ENCODE assay signal across 8 cellular contexts in the genomic region with DNA sequence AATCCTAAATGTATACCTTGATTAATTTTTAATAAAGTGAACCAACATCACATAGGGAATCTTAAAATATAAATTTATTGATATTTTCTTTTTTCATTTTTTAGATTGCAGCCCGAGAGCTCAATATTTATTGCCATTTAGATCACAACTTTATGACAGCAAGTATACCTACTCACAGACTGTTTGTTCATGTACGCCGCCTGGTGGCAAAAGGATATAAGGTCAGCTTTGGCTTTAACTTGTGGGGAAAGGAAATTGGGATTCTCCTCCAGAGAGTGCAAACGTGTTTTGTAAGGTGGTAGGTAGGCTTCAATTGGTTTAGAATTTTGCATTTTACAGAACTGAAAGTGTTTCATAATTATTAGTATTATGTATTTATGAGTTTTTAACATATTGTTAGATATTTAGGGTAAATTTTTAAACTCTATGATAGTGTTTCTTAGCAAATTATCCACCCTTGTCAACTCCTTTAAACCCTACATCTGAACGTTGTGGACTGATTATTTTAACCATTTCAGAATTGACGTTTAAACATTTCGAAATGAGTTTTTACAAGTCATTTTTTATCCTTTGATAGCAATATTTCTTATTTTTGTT. TPM values are rescaled to one million over a fixed set of nuclear protein-coding genes. Genes with fewer than 3 reads are reported as not detected.
DNase-seq lines count a peak whose midpoint lies in the region; ATAC-seq, FAIRE-seq and TF ChIP-seq lines count a peak whose summit lies in the region.

No MANE protein-coding gene starts in this region.

- POLR2A ChIA-PET in AG04449 (lab: Yijun Ruan, JAX): no interaction called here

- H3K27ac ChIP-seq in sigmoid colon: no peak overlapping the region

- TF ChIP-seq POLR2A in sigmoid colon (IDR thresholded peaks at IDR 0.05): no peak

- TF ChIP-seq EP300 in sigmoid colon (IDR thresholded peaks at IDR 0.05): no peak

- peak; percentile 82 for FAIRE-seq in GM18507 (lab: Jason Lieb, UNC)

- no peaks in the 10 kb centered on the region for H3K27me3 ChIP-seq in sigmoid colon

- 23 to 37% methylated on average over 7 of the region's 7 CpGs for WGBS in sigmoid colon, 2 donors

- DNase-seq in AG04449 (ENCODE audit: low read depth, low spot score): no peak
- peak; percentile 29 for DNase-seq in GM18507 (ENCODE audit: extremely low spot score, insufficient read length, low read depth)
- DNase-seq in NCI-H1048 (lab: John Stamatoyannopoulos, UW): peak; percentile 44
- peak in 4 of 5 donors; percentile 38 to 58 (median 48) for DNase-seq in T-helper 1 cell
- DNase-seq in amniotic stem cell (lab: John Stamatoyannopoulos, UW): peak; percentile 27
- DNase-seq in left ventricle myocardium superior: peak; percentile 53
- DNase-seq in sigmoid colon: peak; percentile 77

- intact Hi-C loops in left ventricle myocardium superior (cut with micrococcal nuclease): loop anchor here (10.0 kb wide), 1 partner anchor 187 kb away; a partner anchor contains a TSS
- intact Hi-C loops in sigmoid colon (cut with DNase I): loop anchor here (5.0 to 10.0 kb wide), 2 partner anchors 185 to 633 kb away; a partner anchor contains a TSS

- H3K4me1 ChIP-seq in sigmoid colon: no peaks in the 10 kb centered on the region

- H3K9me3 ChIP-seq in sigmoid colon: no peaks in the 10 kb centered on the region

- CTCF ChIA-PET in AG04449 (lab: Yijun Ruan, JAX): interaction anchor here (0.6 to 4.0 kb wide), 24 partner anchors 9 to 587 kb away, joined by 3 to 90 read pairs (median 4); a partner anchor contains a TSS

- TF ChIP-seq CTCF in AG04449 (IDR thresholded peaks at IDR 0.05; ENCODE audit: insufficient read depth, low read length, missing control alignments): peak; percentile 78
- TF ChIP-seq CTCF in sigmoid colon (IDR thresholded peaks at IDR 0.05): peak; percentile 42 to 76 (median 73)

- H3K36me3 ChIP-seq in sigmoid colon: peaks cover 0 to 55% (median 6%) of the 10 kb centered on the region in 4 donors

- no peak overlapping the region for H3K4me3 ChIP-seq in AG04449 (ENCODE audit: low read depth, low read length)
- no peak overlapping the region for H3K4me3 ChIP-seq in sigmoid colon

- ATAC-seq in left ventricle myocardium superior: peak; percentile 64
- ATAC-seq in HG03439 (IDR thresholded peaks at IDR 0.05; ENCODE audit: unreplicated experiment): no peak

RNA-seq across cellular contexts. Expression of a gene that starts 17.5 kb away (rescaled TPM):
- 10.5 TPM for total RNA-seq in left ventricle myocardium superior
- 1 to 10 TPM; 5.6 to 9.0 (median 8.4) TPM for total RNA-seq in sigmoid colon
- polyA plus RNA-seq in sigmoid colon: 10 to 100 TPM; 12.0 to 34.0 (median 31.4) TPM

RNA-seq across cellular contexts. Expression of a gene that starts 17.8 kb away (rescaled TPM):
- 11.9 TPM for total RNA-seq in left ventricle myocardium superior
- total RNA-seq in sigmoid colon: 10 to 100 TPM; 11.8 to 15.3 (median 13.3) TPM
- polyA plus RNA-seq in sigmoid colon: 1 to 10 TPM; 3.6 to 7.6 (median 4.8) TPM
